13 cellular contexts compared by ENCODE assay signal in the genomic region with DNA sequence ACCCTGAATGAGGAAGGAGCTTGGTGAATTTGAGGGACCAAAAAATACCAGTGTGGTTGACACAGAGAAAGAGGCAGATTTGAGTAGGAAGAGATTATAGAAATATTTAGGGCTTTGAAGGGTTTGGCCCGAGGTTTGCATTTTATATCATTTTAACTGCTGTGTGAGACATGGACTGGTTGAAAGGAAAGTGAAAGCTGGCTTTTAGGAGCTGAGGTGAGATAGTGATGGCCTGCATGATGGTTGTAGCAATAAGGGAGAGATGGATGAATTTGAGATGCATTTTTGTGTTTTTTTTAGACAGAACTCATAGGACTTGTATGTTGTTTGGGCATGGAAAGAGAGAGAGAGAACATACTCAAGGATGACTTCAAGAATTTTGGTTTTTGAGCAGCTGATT. TPM values are rescaled to one million over a fixed set of nuclear protein-coding genes. Genes with fewer than 3 reads are reported as not detected.
DNase-seq lines count a peak whose midpoint lies in the region; ATAC-seq and TF ChIP-seq lines count a peak whose summit lies in the region.
"Had no signal": no experiment of that assay in that cellular context is flagged by ENCODE, and none has a peak within 500 bp of the region (broad histone marks: within the 10 kb centered on the region; RNA-seq: fewer than 3 reads in every experiment).

No MANE protein-coding gene starts in this region.

- intact Hi-C loops in adrenal gland (cut with DNase I), result no loop called here
- intact Hi-C loops in vagina (cut with DNase I), result no loop called here
- intact Hi-C loops in lower lobe of right lung (cut with DNase I), result no loop called here

- TF ChIP-seq POLR2A in adrenal gland (IDR thresholded peaks at IDR 0.05) (no peak), vagina (IDR thresholded peaks at IDR 0.05) (no peak)

- DNase-seq in choroid plexus epithelial cell (ENCODE audit: low read depth), result peak; percentile 25
- DNase-seq in stimulated activated naive CD4-positive, alpha-beta T cell (lab: John Stamatoyannopoulos, UW), result no peak
- no peak for DNase-seq in adrenal gland
- DNase-seq in vagina (ENCODE audit: extremely low spot score in 2 of 2), result no peak
- no peak for DNase-seq in lower lobe of right lung
- DNase-seq: activated CD4-positive, alpha-beta T cell treated with anti-CD3 and anti-CD28 coated beads for 48 hours; amygdala; C1 segment of cervical spinal cord; HFFc6; Karpas-422 had no signal

- WGBS in adrenal gland, 4 donors, result 43 to 58% (median 54%) methylated on average over 1 of the region's 1 CpG

- H3K4me1 ChIP-seq in adrenal gland (replicated peaks in 1 of 2), result peaks cover 0 to 21% of the 10 kb centered on the region in 2 donors
- H3K4me1 ChIP-seq in vagina, result peaks cover 6% of the 10 kb centered on the region
- H3K4me1 ChIP-seq in lower lobe of right lung, result no peaks in the 10 kb centered on the region

- H3K36me3 ChIP-seq in adrenal gland (replicated peaks in 1 of 2), result no peaks in the 10 kb centered on the region
- no peaks in the 10 kb centered on the region for H3K36me3 ChIP-seq in vagina
- no peaks in the 10 kb centered on the region for H3K36me3 ChIP-seq in lower lobe of right lung

- H3K27ac ChIP-seq in adrenal gland (peak overlapping the region in 1 of 5 donors; percentile 39), vagina (no peak overlapping the region), lower lobe of right lung (no peak overlapping the region)

- no peaks in the 10 kb centered on the region for H3K27me3 ChIP-seq in adrenal gland
- no peaks in the 10 kb centered on the region for H3K27me3 ChIP-seq in vagina
- H3K27me3 ChIP-seq in lower lobe of right lung (ENCODE audit: low read depth), result no peaks in the 10 kb centered on the region

- H3K4me3 ChIP-seq in choroid plexus epithelial cell (ENCODE audit: low read depth, low read length), result no peak overlapping the region
- no peak overlapping the region for H3K4me3 ChIP-seq in adrenal gland
- no peak overlapping the region for H3K4me3 ChIP-seq in vagina
- no peak overlapping the region for H3K4me3 ChIP-seq in lower lobe of right lung

- H3K9me3 ChIP-seq in adrenal gland (replicated peaks in 1 of 3), result no peaks in the 10 kb centered on the region
- H3K9me3 ChIP-seq in vagina, result no peaks in the 10 kb centered on the region
- no peaks in the 10 kb centered on the region for H3K9me3 ChIP-seq in lower lobe of right lung

- ATAC-seq in GM18511 (IDR thresholded peaks at IDR 0.05; ENCODE audit: unreplicated experiment) (peak; percentile 70), GM21390 (IDR thresholded peaks at IDR 0.05; ENCODE audit: unreplicated experiment) (peak; percentile 72), HG03342 (IDR thresholded peaks at IDR 0.05; ENCODE audit: unreplicated experiment) (peak; percentile 62), lower lobe of right lung (no peak)

- TF ChIP-seq CTCF in choroid plexus epithelial cell (conservative IDR thresholded peaks at IDR 0.05; ENCODE audit: low read depth, low read length) (no peak), adrenal gland (IDR thresholded peaks at IDR 0.05) (no peak), vagina (IDR thresholded peaks at IDR 0.05) (no peak), lower lobe of right lung (IDR thresholded peaks at IDR 0.05) (no peak)

RNA-seq across cellular contexts. Expression of gene FER, which starts 21.7 kb away (rescaled TPM):
- total RNA-seq in adrenal gland (10 to 100 TPM; 16.1 to 37.5 (median 29.7) TPM), vagina (19.2 TPM), lower lobe of right lung (35.3 TPM)
- 10 to 100 TPM in 1 of 3 donors, 1 to 10 TPM in 2; 3.5 to 10.8 (median 4.5) TPM for polyA plus RNA-seq in adrenal gland

Comparison
In these comparisons a context has a peak if more than half of its experiments do, and no peak if none do; other contexts are left out.
1. ATAC-seq: peak in GM18511 (single experiment), GM21390 (single experiment) and HG03342 (single experiment); none in lower lobe of right lung (0 of 2).